12 cellular contexts compared by ENCODE assay signal in genomic region chr10:31099664-31100063, GRCh38.
DNase-seq lines count a peak whose midpoint lies in the region; ATAC-seq and TF ChIP-seq lines count a peak whose summit lies in the region.
"Had no signal": no experiment of that assay in that cellular context is flagged by ENCODE, and none has a peak within 500 bp of the region (broad histone marks: within the 10 kb centered on the region; RNA-seq: fewer than 3 reads in every experiment).

No MANE protein-coding gene starts in this region.

- peak overlapping the region; percentile 11 for H2BK12ac ChIP-seq in trophoblast cell (ENCODE audit: low read length)

- H3K4me1 ChIP-seq in OCI-LY3 (ENCODE audit: low read length) (peaks cover 69% of the 10 kb centered on the region), trophoblast cell (ENCODE audit: control insufficient read depth in 1 of 2, insufficient read depth in 2 of 2, low read length in 2 of 2) (peaks cover 0 to 3% of the 10 kb centered on the region in 2 experiments)

- no peak overlapping the region for H3K18ac ChIP-seq in trophoblast cell (ENCODE audit: low read length)

- H3K27ac ChIP-seq in OCI-LY3 (ENCODE audit: low read length), result peak overlapping the region; percentile 97
- H3K27ac ChIP-seq in trophoblast cell (ENCODE audit: low read depth, low read length), result no peak overlapping the region

- no peak overlapping the region for H2BK120ac ChIP-seq in trophoblast cell (ENCODE audit: insufficient read depth, low read length, poor library complexity)

- H3K14ac ChIP-seq in trophoblast cell (ENCODE audit: low read length), result no peak overlapping the region

- H3K36me3 Mint-ChIP-seq in T-helper 17 cell (ENCODE audit: low read depth) (no peaks in the 10 kb centered on the region), HFFc6 (ENCODE audit: low read depth) (no peaks in the 10 kb centered on the region)
- H3K36me3 Mint-ChIP-seq: mesothelial cell of epicardium had no signal

- H3K79me1 ChIP-seq in trophoblast cell (ENCODE audit: low read length), result peaks cover 2% of the 10 kb centered on the region

- H3K4me1 Mint-ChIP-seq in T-helper 17 cell, result peaks cover 7% of the 10 kb centered on the region
- H3K4me1 Mint-ChIP-seq in HFFc6 (ENCODE audit: low read depth), result peaks cover 36% of the 10 kb centered on the region

- no peaks in the 10 kb centered on the region for H3K9me3 ChIP-seq in OCI-LY3 (ENCODE audit: insufficient read depth, low read length)
- no peaks in the 10 kb centered on the region for H3K9me3 ChIP-seq in trophoblast cell (ENCODE audit: insufficient read depth, low read depth, low read length)
- H3K9me3 ChIP-seq in T-helper 17 cell (ENCODE audit: control insufficient read depth, low read length, poor library complexity, severe bottlenecking), result no peaks in the 10 kb centered on the region

- no peak overlapping the region for H3K4ac ChIP-seq in trophoblast cell (ENCODE audit: low read depth, low read length)

- no peak overlapping the region for H4K91ac ChIP-seq in trophoblast cell (ENCODE audit: low read depth, low read length)

- H4K12ac ChIP-seq in trophoblast cell (ENCODE audit: low read depth, low read length), result no peak overlapping the region

- H3K79me2 ChIP-seq in OCI-LY3 (ENCODE audit: low read length) (no peaks in the 10 kb centered on the region), trophoblast cell (ENCODE audit: control insufficient read depth, insufficient read depth, low read length, poor library complexity) (no peaks in the 10 kb centered on the region)

- no peak for ATAC-seq in T-helper 17 cell
- ATAC-seq in HG02973 (IDR thresholded peaks at IDR 0.05; ENCODE audit: unreplicated experiment), result no peak

- no peaks in the 10 kb centered on the region for H4K20me1 ChIP-seq in OCI-LY3 (ENCODE audit: insufficient read depth, low read length)

- H3K36me3 ChIP-seq in OCI-LY3 (replicated peaks; ENCODE audit: low read depth, low read length) (no peaks in the 10 kb centered on the region), trophoblast cell (ENCODE audit: control insufficient read depth in 1 of 2, insufficient read depth in 2 of 2, low read length in 2 of 2) (no peaks in the 10 kb centered on the region)

- H3K4me3 Mint-ChIP-seq in T-helper 17 cell (no peak overlapping the region), HFFc6 (no peak overlapping the region)
- H3K4me3 Mint-ChIP-seq: mesothelial cell of epicardium had no signal

- H2BK5ac ChIP-seq in trophoblast cell (ENCODE audit: low read depth, low read length, poor library complexity), result no peak overlapping the region

- H3K27ac Mint-ChIP-seq in T-helper 17 cell (no peak overlapping the region), HFFc6 (no peak overlapping the region)
- H3K27ac Mint-ChIP-seq: mesothelial cell of epicardium had no signal

- H3K23ac ChIP-seq in trophoblast cell (ENCODE audit: low read length), result no peak overlapping the region

- peak overlapping the region; percentile 81 for H3K9ac ChIP-seq in OCI-LY3 (ENCODE audit: low read length)
- no peak overlapping the region for H3K9ac ChIP-seq in trophoblast cell (ENCODE audit: low read length)

- DNase-seq in DMS53 treated with DMSO at 0.1 percent for 48 hours (lab: John Stamatoyannopoulos, UW; ENCODE audit: unreplicated experiment) (peak; percentile 88), astrocyte of the hippocampus (ENCODE audit: low read depth, low spot score) (peak; percentile 58), trophoblast cell (peak; percentile 82 to 85), T-helper 17 cell (no peak), HFFc6 (no peak), NCI-H187 treated with DMSO at 0.1 percent for 48 hours (lab: John Stamatoyannopoulos, UW) (no peak)
- DNase-seq: COR-L47, NCI-H2171 treated with DMSO at 0.1 percent for 48 hours, SW 1271 had no signal

- no CpG with 5 or more reads among the region's 10 CpGs for WGBS in trophoblast cell (ENCODE audit: extremely low coverage, insufficient coverage, insufficient read length)

- H3K9me3 Mint-ChIP-seq in HFFc6, result no peaks in the 10 kb centered on the region
- H3K9me3 Mint-ChIP-seq: mesothelial cell of epicardium had no signal

- no peak overlapping the region for H2AK5ac ChIP-seq in trophoblast cell (ENCODE audit: low read length)

- H3K27me3 Mint-ChIP-seq in T-helper 17 cell (peaks cover 26% of the 10 kb centered on the region), HFFc6 (ENCODE audit: insufficient read depth) (no peaks in the 10 kb centered on the region; the same call in 1 of the 2 replicates)

- no peaks in the 10 kb centered on the region for H3K27me3 ChIP-seq in OCI-LY3 (ENCODE audit: low read depth, low read length)
- H3K27me3 ChIP-seq in trophoblast cell (ENCODE audit: insufficient read depth, low read length), result no peaks in the 10 kb centered on the region

- peak overlapping the region; percentile 78 for H3K4me3 ChIP-seq in OCI-LY3 (ENCODE audit: low read length)
- H3K4me3 ChIP-seq in trophoblast cell (ENCODE audit: low read depth, low read length), result no peak overlapping the region

- H2AFZ ChIP-seq in OCI-LY3 (ENCODE audit: low read depth, low read length) (0 out of 2 replicates have a peak overlapping the region, but pooled peaks have one; percentile 13), trophoblast cell (ENCODE audit: insufficient read depth, low read length, poor library complexity) (no peak overlapping the region)

- peak overlapping the region; percentile 100 for H3K4me2 ChIP-seq in OCI-LY3 (ENCODE audit: low read length)
- H3K4me2 ChIP-seq in trophoblast cell (ENCODE audit: low read length), result no peak overlapping the region

- no peak overlapping the region for H4K8ac ChIP-seq in trophoblast cell (ENCODE audit: low read depth, low read length)

- TF ChIP-seq CTCF in OCI-LY3 (IDR thresholded peaks at IDR 0.05; ENCODE audit: low read depth, low read length) (no peak), HFFc6 (IDR thresholded peaks at IDR 0.05) (no peak)

Comparison
In these comparisons a context has a peak if more than half of its experiments do, and no peak if none do; other contexts are left out.
1. DNase-seq: peak in DMS53 treated with DMSO at 0.1 percent for 48 hours (single experiment), astrocyte of the hippocampus (single experiment) and trophoblast cell (2 of 2); none in T-helper 17 cell (0 of 3), HFFc6 (single experiment) and NCI-H187 treated with DMSO at 0.1 percent for 48 hours (single experiment).